Comparison of ENCODE assay signal across 24 cellular contexts in the genomic region with DNA sequence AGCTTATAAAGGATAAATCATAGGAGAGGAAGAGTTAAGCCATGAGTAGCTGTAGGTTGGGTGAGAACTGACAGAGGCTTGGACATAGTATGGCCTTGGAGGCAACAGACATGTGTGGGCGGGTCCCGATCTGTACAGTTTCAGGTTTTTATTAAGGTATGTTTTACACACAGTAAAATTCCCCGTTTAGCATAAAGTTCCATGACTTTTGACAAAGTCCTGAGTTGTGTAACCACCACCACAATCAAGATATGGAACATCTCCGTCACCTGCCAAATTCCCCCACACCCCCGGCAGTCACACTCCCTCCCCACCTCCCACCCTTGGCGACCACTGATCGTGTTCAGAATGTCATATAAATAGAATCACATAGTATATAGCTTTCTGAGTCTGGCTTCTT.
A peak's percentile ranks its signal among the peaks of the same experiment; 100 is the strongest.
DNase-seq lines count a peak whose midpoint lies in the region; ATAC-seq and TF ChIP-seq lines count a peak whose summit lies in the region.
"Had no signal": no experiment of that assay in that cellular context is flagged by ENCODE, and none has a peak within 500 bp of the region (broad histone marks: within the 10 kb centered on the region; RNA-seq: fewer than 3 reads in every experiment).

No MANE protein-coding gene starts in this region.

- H3K4me1 Mint-ChIP-seq in stimulated activated memory B cell treated with anti-CD40 and anti-IgM and Interleukin-4, amounts not matched to agents 10 μg/mL and 1 μg/mL and 100 μg/mL, for 72 hours = peaks cover 21% of the 10 kb centered on the region
- H3K4me1 Mint-ChIP-seq in CD4-positive, alpha-beta memory T cell = no peaks in the 10 kb centered on the region
- H3K4me1 Mint-ChIP-seq: activated CD8-positive, alpha-beta memory T cell treated with anti-CD3 and anti-CD28 coated beads, Interleukin-2, amount 10 ng/mL, durations not matched to agents 7 days and 5 days; activated naive CD8-positive, alpha-beta T cell treated with anti-CD3 and anti-CD28 coated beads, Interleukin-2, amount 10 ng/mL, durations not matched to agents 7 days and 5 days had no signal

- H3K27me3 ChIP-seq in CD4-positive, alpha-beta memory T cell (ENCODE audit: insufficient read depth, low read length) = no peaks in the 10 kb centered on the region
- no peaks in the 10 kb centered on the region for H3K27me3 ChIP-seq in Peyer's patch

- CTCF ChIA-PET in CD4-positive, alpha-beta memory T cell (lab: Charles Lee; ENCODE audit: partially characterized antibody) = no interaction called here

- peaks cover 8% of the 10 kb centered on the region for H3K9me3 Mint-ChIP-seq in stimulated activated memory B cell treated with anti-CD40 and anti-IgM and Interleukin-4, amounts not matched to agents 10 μg/mL and 1 μg/mL and 100 μg/mL, for 72 hours
- peaks cover 3 to 15% (median 13%) of the 10 kb centered on the region in 8 donors for H3K9me3 Mint-ChIP-seq in CD4-positive, alpha-beta memory T cell

- H3K4me1 ChIP-seq in CD4-positive, alpha-beta memory T cell (ENCODE audit: insufficient read depth, low read length) = no peaks in the 10 kb centered on the region
- no peaks in the 10 kb centered on the region for H3K4me1 ChIP-seq in Peyer's patch
- H3K4me1 ChIP-seq: suprapubic skin had no signal

- no peak overlapping the region for H3K4me3 Mint-ChIP-seq in stimulated activated memory B cell treated with anti-CD40 and anti-IgM and Interleukin-4, amounts not matched to agents 10 μg/mL and 1 μg/mL and 100 μg/mL, for 72 hours
- no peak overlapping the region for H3K4me3 Mint-ChIP-seq in CD4-positive, alpha-beta memory T cell
- H3K4me3 Mint-ChIP-seq: activated CD4-positive, alpha-beta T cell treated with anti-CD3 and anti-CD28 coated beads for 36 hours; activated CD8-positive, alpha-beta memory T cell treated with anti-CD3 and anti-CD28 coated beads, Interleukin-2, amount 10 ng/mL, durations not matched to agents 7 days and 5 days; activated naive CD8-positive, alpha-beta T cell treated with anti-CD3 and anti-CD28 coated beads, Interleukin-2, amount 10 ng/mL, durations not matched to agents 7 days and 5 days; naive thymus-derived CD4-positive, alpha-beta T cell had no signal

- ATAC-seq in GM19372 (IDR thresholded peaks at IDR 0.05; ENCODE audit: low read depth, unreplicated experiment) (peak; percentile 67), HG03045 (IDR thresholded peaks at IDR 0.05; ENCODE audit: unreplicated experiment) (peak; percentile 66), HG03457 (IDR thresholded peaks at IDR 0.05; ENCODE audit: unreplicated experiment) (no peak)
- ATAC-seq in stimulated activated memory B cell treated with anti-CD40 and anti-IgM and Interleukin-4, amounts not matched to agents 10 μg/mL and 1 μg/mL and 100 μg/mL, for 72 hours = peak; percentile 66
- ATAC-seq: activated CD4-positive, alpha-beta T cell treated with anti-CD3 and anti-CD28 coated beads for 36 hours; activated CD8-positive, alpha-beta memory T cell treated with anti-CD3 and anti-CD28 coated beads, Interleukin-2, amount 10 ng/mL, durations not matched to agents 7 days and 5 days; left colon; naive thymus-derived CD4-positive, alpha-beta T cell; PC-3 had no signal

- H3K27ac ChIP-seq in CD4-positive, alpha-beta memory T cell (ENCODE audit: low read depth, low read length) = no peak overlapping the region
- no peak overlapping the region for H3K27ac ChIP-seq in Peyer's patch
- H3K27ac ChIP-seq: spleen, suprapubic skin had no signal

- no peak for TF ChIP-seq POLR2A in Peyer's patch (IDR thresholded peaks at IDR 0.05)

- no peaks in the 10 kb centered on the region for H3K36me3 Mint-ChIP-seq in stimulated activated memory B cell treated with anti-CD40 and anti-IgM and Interleukin-4, amounts not matched to agents 10 μg/mL and 1 μg/mL and 100 μg/mL, for 72 hours
- H3K36me3 Mint-ChIP-seq in CD4-positive, alpha-beta memory T cell = no peaks in the 10 kb centered on the region
- H3K36me3 Mint-ChIP-seq: activated CD8-positive, alpha-beta memory T cell treated with anti-CD3 and anti-CD28 coated beads, Interleukin-2, amount 10 ng/mL, durations not matched to agents 7 days and 5 days; activated naive CD8-positive, alpha-beta T cell treated with anti-CD3 and anti-CD28 coated beads, Interleukin-2, amount 10 ng/mL, durations not matched to agents 7 days and 5 days had no signal

- no peaks in the 10 kb centered on the region for H3K36me3 ChIP-seq in CD4-positive, alpha-beta memory T cell (ENCODE audit: insufficient read depth, low read length)
- no peaks in the 10 kb centered on the region for H3K36me3 ChIP-seq in Peyer's patch
- H3K36me3 ChIP-seq: spleen, suprapubic skin had no signal

- no peaks in the 10 kb centered on the region for H3K9me3 ChIP-seq in CD4-positive, alpha-beta memory T cell (ENCODE audit: control insufficient read depth in 1 of 2, low read length in 2 of 2)
- H3K9me3 ChIP-seq in Peyer's patch = no peaks in the 10 kb centered on the region
- H3K9me3 ChIP-seq: suprapubic skin had no signal

- intact Hi-C loops in CD4-positive, alpha-beta memory T cell (cut with micrococcal nuclease) = no loop called here

- H3K27ac Mint-ChIP-seq in stimulated activated memory B cell treated with anti-CD40 and anti-IgM and Interleukin-4, amounts not matched to agents 10 μg/mL and 1 μg/mL and 100 μg/mL, for 72 hours = no peak overlapping the region
- no peak overlapping the region for H3K27ac Mint-ChIP-seq in CD4-positive, alpha-beta memory T cell
- H3K27ac Mint-ChIP-seq: activated CD4-positive, alpha-beta T cell treated with anti-CD3 and anti-CD28 coated beads for 36 hours; activated CD8-positive, alpha-beta memory T cell treated with anti-CD3 and anti-CD28 coated beads, Interleukin-2, amount 10 ng/mL, durations not matched to agents 7 days and 5 days; activated naive CD8-positive, alpha-beta T cell treated with anti-CD3 and anti-CD28 coated beads, Interleukin-2, amount 10 ng/mL, durations not matched to agents 7 days and 5 days; naive thymus-derived CD4-positive, alpha-beta T cell had no signal

- H3K27me3 Mint-ChIP-seq in stimulated activated memory B cell treated with anti-CD40 and anti-IgM and Interleukin-4, amounts not matched to agents 10 μg/mL and 1 μg/mL and 100 μg/mL, for 72 hours = peaks cover 62% of the 10 kb centered on the region
- peaks cover 12 to 28% of the 10 kb centered on the region in 2 donors for H3K27me3 Mint-ChIP-seq in CD4-positive, alpha-beta memory T cell

- DNase-seq in activated effector memory CD4-positive, alpha-beta T cell treated with anti-CD3 and anti-CD28 coated beads, Interleukin-2, amount 50 U/mL, for 16 hours = peak; percentile 60
- DNase-seq in activated effector memory CD4-positive, alpha-beta T cell treated with Interleukin-2 at 50 U/mL for 16 hours = no peak
- no peak for DNase-seq in CD4-positive, alpha-beta memory T cell
- DNase-seq in Peyer's patch = no peak
- DNase-seq: activated CD4-positive, alpha-beta T cell treated with anti-CD3 and anti-CD28 coated beads for 36 hours; activated CD8-positive, alpha-beta memory T cell treated with anti-CD3 and anti-CD28 coated beads, Interleukin-2, amount 10 ng/mL, durations not matched to agents 7 days and 5 days; activated naive CD8-positive, alpha-beta T cell treated with anti-CD3 and anti-CD28 coated beads, Interleukin-2, amount 10 ng/mL, durations not matched to agents 7 days and 5 days; cerebellar nuclear complex; DMS79 treated with DMSO at 0.1 percent for 48 hours; Kasumi-1; left colon; mesendoderm; naive thymus-derived CD4-positive, alpha-beta T cell; NCI-H2029; occipital lobe; PC-3; retina; SIG-M5; spleen had no signal

- H3K4me3 ChIP-seq in CD4-positive, alpha-beta memory T cell (ENCODE audit: low read length in 2 of 2) = no peak overlapping the region
- no peak overlapping the region for H3K4me3 ChIP-seq in Peyer's patch
- H3K4me3 ChIP-seq: spleen, suprapubic skin had no signal

- POLR2A ChIA-PET in CD4-positive, alpha-beta memory T cell (lab: Charles Lee; ENCODE audit: partially characterized antibody) = no interaction called here

- TF ChIP-seq CTCF in Peyer's patch (IDR thresholded peaks at IDR 0.05) = no peak
